Comparison of ENCODE assay signal across 11 cellular contexts in the genomic region with DNA sequence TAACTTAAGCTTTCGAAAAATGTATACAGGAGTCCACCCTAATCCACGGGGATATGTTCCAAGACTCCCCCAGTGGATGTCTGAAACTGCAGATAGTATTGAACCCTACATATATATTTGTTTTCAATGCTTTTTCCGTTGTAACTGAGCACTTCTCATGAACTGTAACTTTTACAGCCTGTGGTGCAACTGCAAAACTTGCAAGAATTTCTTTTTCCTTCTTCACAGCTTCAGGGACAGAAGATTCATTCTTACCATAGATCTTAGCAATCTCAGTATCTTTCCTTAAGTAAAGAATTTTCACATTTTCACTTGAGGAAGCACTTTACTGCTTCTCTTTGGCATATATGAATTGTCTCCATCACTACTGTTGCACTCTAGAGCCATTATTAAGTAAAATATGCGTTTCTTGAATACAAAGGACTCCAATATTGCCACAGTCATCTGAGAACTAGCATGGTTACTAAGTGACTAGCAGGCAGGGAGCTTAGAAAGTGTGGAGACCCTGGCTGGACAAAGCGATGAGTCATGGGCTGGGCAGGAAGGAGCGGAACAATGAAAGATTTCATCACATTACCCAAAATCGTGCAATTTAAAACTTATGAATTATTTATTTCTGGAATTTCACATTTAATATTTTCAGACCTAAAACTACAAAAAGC. TPM values are rescaled to one million over a fixed set of nuclear protein-coding genes. Genes with fewer than 3 reads are reported as not detected.
DNase-seq lines count a peak whose midpoint lies in the region; ATAC-seq, FAIRE-seq and TF ChIP-seq lines count a peak whose summit lies in the region.
"Had no signal": no experiment of that assay in that cellular context is flagged by ENCODE, and none has a peak within 500 bp of the region (broad histone marks: within the 10 kb centered on the region; RNA-seq: fewer than 3 reads in every experiment).

No MANE protein-coding gene starts in this region.

- H3K36me3 Mint-ChIP-seq in CD4-positive, alpha-beta T cell (ENCODE audit: low read depth), result no peaks in the 10 kb centered on the region

- no peak overlapping the region for H3K27ac Mint-ChIP-seq in CD4-positive, alpha-beta T cell
- H3K27ac Mint-ChIP-seq: T-helper 1 cell treated with Interleukin-12 subunit alpha and Interleukin-12 subunit beta and Interleukin-4 antibody, amounts not matched to agents 30 μg/mL and 1 μg/mL, for 36 hours had no signal

- no peak for TF ChIP-seq CTCF in CD4-positive, alpha-beta T cell (IDR thresholded peaks at IDR 0.05)

- no peaks in the 10 kb centered on the region for H3K27me3 ChIP-seq in SJSA1 (replicated peaks)
- no peaks in the 10 kb centered on the region for H3K27me3 ChIP-seq in CD4-positive, alpha-beta T cell (ENCODE audit: control insufficient read depth, insufficient read depth, low read length)

- H3K4me3 Mint-ChIP-seq in CD4-positive, alpha-beta T cell, result no peak overlapping the region
- H3K4me3 Mint-ChIP-seq: T-helper 1 cell treated with Interleukin-12 subunit alpha and Interleukin-12 subunit beta and Interleukin-4 antibody, amounts not matched to agents 30 μg/mL and 1 μg/mL, for 36 hours had no signal

- POLR2A ChIA-PET in CD4-positive, alpha-beta T cell (lab: Charles Lee), result interaction anchor here (0.7 kb wide), 1 partner anchor 169 kb away, joined by 3 read pairs; no protein-coding TSS in a partner anchor

- H3K27me3 Mint-ChIP-seq in CD4-positive, alpha-beta T cell, result no peaks in the 10 kb centered on the region

- H3K4me3 ChIP-seq in SJSA1, result no peak overlapping the region

- CTCF ChIA-PET in CD4-positive, alpha-beta T cell (lab: Charles Lee), result no interaction called here

- ATAC-seq in sciatic nerve (peak; percentile 87), HG03108 (IDR thresholded peaks at IDR 0.05; ENCODE audit: unreplicated experiment) (no peak)
- ATAC-seq in CD4-positive, alpha-beta T cell (ENCODE audit: poor library complexity), result no peak

- TF ChIP-seq POLR2A in H54 (IDR thresholded peaks at IDR 0.05; ENCODE audit: low read depth, low read length) (no peak), GM12892 (IDR thresholded peaks at IDR 0.05; ENCODE audit: low read depth, low read length) (no peak)

- H3K36me3 ChIP-seq in SJSA1, result no peaks in the 10 kb centered on the region

- FAIRE-seq in H54 (lab: Jason Lieb, UNC), result peak; percentile 95
- no peak for FAIRE-seq in GM12892 (lab: Jason Lieb, UNC)

- H3K4me1 Mint-ChIP-seq in CD4-positive, alpha-beta T cell (ENCODE audit: low read depth), result peaks cover 38% of the 10 kb centered on the region

- H3K9me3 Mint-ChIP-seq in CD4-positive, alpha-beta T cell, result no peaks in the 10 kb centered on the region
- H3K9me3 Mint-ChIP-seq: T-helper 1 cell treated with Interleukin-12 subunit alpha and Interleukin-12 subunit beta and Interleukin-4 antibody, amounts not matched to agents 30 μg/mL and 1 μg/mL, for 36 hours had no signal

- intact Hi-C loops in sciatic nerve (cut with DNase I), result no loop called here
- intact Hi-C loops in CD4-positive, alpha-beta T cell (cut with DNase I, micrococcal nuclease), result no loop called here

- DNase-seq in H54 (ENCODE audit: insufficient read length, low spot score), result no peak
- DNase-seq in SJSA1 (ENCODE audit: low read depth in 1 of 2, low spot score in 2 of 2), result peak; percentile 74 to 87
- peak; percentile 62 for DNase-seq in glomerular visceral epithelial cell (ENCODE audit: extremely low spot score)
- DNase-seq in sciatic nerve (ENCODE audit: low spot score), result no peak
- no peak for DNase-seq in GM12892 (ENCODE audit: insufficient read length)
- DNase-seq in CD4-positive, alpha-beta T cell, result no peak
- DNase-seq in activated CD4-positive, CD25-positive, alpha-beta regulatory T cell treated with anti-CD3 and anti-CD28 coated beads, Interleukin-2, amount 50 U/mL, for 72 hours, result no peak
- DNase-seq: amygdala; stimulated activated naive CD4-positive, alpha-beta T cell treated with Interleukin-2 at 50 U/mL for 16 hours had no signal

- H3K27ac ChIP-seq in SJSA1, result peak overlapping the region; percentile 86
- H3K27ac ChIP-seq in CD4-positive, alpha-beta T cell (ENCODE audit: low read depth, low read length), result no peak overlapping the region

- H3K9me3 ChIP-seq in SJSA1 (replicated peaks), result no peaks in the 10 kb centered on the region
- no peaks in the 10 kb centered on the region for H3K9me3 ChIP-seq in CD4-positive, alpha-beta T cell (ENCODE audit: control insufficient read depth, low read length)

- H3K4me1 ChIP-seq in SJSA1 (replicated peaks), result peaks cover 23% of the 10 kb centered on the region

RNA-seq across cellular contexts. Expression of gene DPYD, which starts 14.1 kb away (rescaled TPM):
- total RNA-seq in SJSA1 (2014; rRNA removed; shearing (Covaris generic)), result 31.4 and 35.4 TPM in 2 replicates
- 45.7 TPM for total RNA-seq in sciatic nerve
- polyA plus RNA-seq in GM12892 (2012; ENCODE audit: missing spikeins), result 0.21 TPM
- 10 to 100 TPM; 34.4 to 35.9 TPM for total RNA-seq in CD4-positive, alpha-beta T cell

Comparison
In these comparisons a context has a peak if more than half of its experiments do, and no peak if none do; other contexts are left out.
1. DNase-seq: peak in SJSA1 (2 of 2) and glomerular visceral epithelial cell (single experiment); none in H54 (single experiment), sciatic nerve (single experiment), GM12892 (single experiment), CD4-positive, alpha-beta T cell (0 of 10) and activated CD4-positive, CD25-positive, alpha-beta regulatory T cell treated with anti-CD3 and anti-CD28 coated beads, Interleukin-2, amount 50 U/mL, for 72 hours (single experiment).